34 cellular contexts compared by ENCODE assay signal in genomic region chr13:94776956-94777355, GRCh38.
"Had no signal": no experiment of that assay in that cellular context is flagged by ENCODE, and none has a peak within 500 bp of the region (broad histone marks: within the 10 kb centered on the region; RNA-seq: fewer than 3 reads in every experiment).

No MANE protein-coding gene starts in this region.

- H3K4me3 ChIP-seq: adrenal gland, cardiac muscle cell had no signal

- H3K36me3 ChIP-seq: adrenal gland, cardiac muscle cell had no signal

- H3K27me3 ChIP-seq: adrenal gland, cardiac muscle cell had no signal

- DNase-seq: activated B cell treated with CpG ODN at 0.5 μM for 24 hours; activated CD4-positive, alpha-beta memory T cell treated with anti-CD3 and anti-CD28 coated beads, Interleukin-2, amount 10 ng/mL, durations not matched to agents 7 days and 5 days; activated CD4-positive, alpha-beta T cell treated with anti-CD3 and anti-CD28 coated beads for 4 hours; activated CD4-positive, alpha-beta T cell treated with anti-CD3 and anti-CD28 coated beads, Interleukin-2, amount 10 ng/mL, durations not matched to agents 24 days and 14 days; activated CD4-positive, alpha-beta T cell treated with anti-CD3 and anti-CD28 coated beads, Interleukin-2, amount 50 U/mL, for 48 hours; activated CD4-positive, CD25-positive, alpha-beta regulatory T cell treated with anti-CD3 and anti-CD28 coated beads, Interleukin-2, amount 50 U/mL, for 72 hours; activated CD8-positive, alpha-beta memory T cell treated with anti-CD3 and anti-CD28 coated beads for 24 hours; activated CD8-positive, alpha-beta memory T cell treated with anti-CD3 and anti-CD28 coated beads, Interleukin-2, amount 10 ng/mL, durations not matched to agents 7 days and 5 days; activated CD8-positive, alpha-beta memory T cell treated with anti-CD3 and anti-CD28 coated beads, Interleukin-2, amount 50 U/mL, for 48 hours; activated CD8-positive, alpha-beta T cell treated with anti-CD3 and anti-CD28 coated beads, Interleukin-2, amount 10 ng/mL, durations not matched to agents 7 days and 5 days; activated effector memory CD4-positive, alpha-beta T cell treated with anti-CD3 and anti-CD28 coated beads, Interleukin-2, amount 50 U/mL, for 16 hours; activated gamma-delta T cell treated with Interleukin-2 at 50 U/mL for 16 hours; activated naive CD4-positive, alpha-beta T cell; activated naive CD4-positive, alpha-beta T cell treated with anti-CD3 and anti-CD28 coated beads for 36 hours; activated naive CD4-positive, alpha-beta T cell treated with anti-CD3 and anti-CD28 coated beads, Interleukin-2, amount 50 U/mL, for 16 hours; activated naive CD8-positive, alpha-beta T cell treated with anti-CD3 and anti-CD28 coated beads for 36 hours; activated T-cell treated with anti-CD3 and anti-CD28 coated beads, Interleukin-2, amount 50 U/mL, for 24 hours; activated T-cell treated with anti-CD3 and anti-CD28 coated beads, Interleukin-2, amount 50 U/mL, for 48 hours; adrenal gland; amniotic stem cell; aorta; caudate nucleus; cerebellar nuclear complex; SW 1271; T-helper 1 cell; T-helper 2 cell; T-helper 9 cell had no signal

- H3K4me1 ChIP-seq: adrenal gland had no signal

- H3K27me3 Mint-ChIP-seq: activated B cell treated with CpG ODN at 0.5 μM for 24 hours; activated CD4-positive, alpha-beta memory T cell treated with anti-CD3 and anti-CD28 coated beads, Interleukin-2, amount 10 ng/mL, durations not matched to agents 7 days and 5 days; activated CD4-positive, alpha-beta T cell treated with anti-CD3 and anti-CD28 coated beads, Interleukin-2, amount 10 ng/mL, durations not matched to agents 24 days and 14 days had no signal

- H3K4me1 Mint-ChIP-seq: activated B cell treated with CpG ODN at 0.5 μM for 24 hours; activated CD4-positive, alpha-beta memory T cell treated with anti-CD3 and anti-CD28 coated beads, Interleukin-2, amount 10 ng/mL, durations not matched to agents 7 days and 5 days; activated CD4-positive, alpha-beta T cell treated with anti-CD3 and anti-CD28 coated beads, Interleukin-2, amount 10 ng/mL, durations not matched to agents 24 days and 14 days; activated CD8-positive, alpha-beta memory T cell treated with anti-CD3 and anti-CD28 coated beads, Interleukin-2, amount 10 ng/mL, durations not matched to agents 7 days and 5 days; activated naive CD8-positive, alpha-beta T cell treated with anti-CD3 and anti-CD28 coated beads for 36 hours; brain; central memory CD8-positive, alpha-beta T cell had no signal

- H3K27ac Mint-ChIP-seq: activated B cell treated with CpG ODN at 0.5 μM for 24 hours; activated CD4-positive, alpha-beta memory T cell treated with anti-CD3 and anti-CD28 coated beads, Interleukin-2, amount 10 ng/mL, durations not matched to agents 7 days and 5 days; activated CD4-positive, alpha-beta T cell treated with anti-CD3 and anti-CD28 coated beads, Interleukin-2, amount 10 ng/mL, durations not matched to agents 24 days and 14 days; activated CD8-positive, alpha-beta memory T cell treated with anti-CD3 and anti-CD28 coated beads, Interleukin-2, amount 10 ng/mL, durations not matched to agents 7 days and 5 days; activated CD8-positive, alpha-beta T cell treated with anti-CD3 and anti-CD28 coated beads, Interleukin-2, amount 10 ng/mL, durations not matched to agents 7 days and 5 days; activated naive CD4-positive, alpha-beta T cell treated with anti-CD3 and anti-CD28 coated beads for 36 hours; activated naive CD4-positive, alpha-beta T cell treated with anti-CD3 and anti-CD28 coated beads, Interleukin-2, amount 50 U/mL, for 72 hours; activated naive CD8-positive, alpha-beta T cell treated with anti-CD3 and anti-CD28 coated beads for 36 hours; activated T-cell treated with anti-CD3 and anti-CD28 coated beads, Interleukin-2, amount 50 U/mL, for 24 hours; brain; T-helper 1 cell treated with Interleukin-12 subunit alpha and Interleukin-12 subunit beta and Interleukin-4 antibody, amounts not matched to agents 30 μg/mL and 1 μg/mL, for 36 hours; T-helper 2 cell treated with Interferon-gamma antibody and Interleukin-4, amounts not matched to agents 5 μg/mL and 100 μg/mL, for 36 hours had no signal

- H3K9me3 ChIP-seq: adrenal gland had no signal

- H3K27ac ChIP-seq: adrenal gland, cardiac muscle cell, VCaP had no signal

- H3K36me3 Mint-ChIP-seq: activated CD8-positive, alpha-beta memory T cell treated with anti-CD3 and anti-CD28 coated beads, Interleukin-2, amount 10 ng/mL, durations not matched to agents 7 days and 5 days; activated naive CD4-positive, alpha-beta T cell treated with anti-CD3 and anti-CD28 coated beads, Interleukin-2, amount 50 U/mL, for 72 hours; activated naive CD8-positive, alpha-beta T cell treated with anti-CD3 and anti-CD28 coated beads for 36 hours; brain had no signal

- H3K9me3 Mint-ChIP-seq: activated B cell treated with CpG ODN at 0.5 μM for 24 hours; activated CD4-positive, alpha-beta memory T cell treated with anti-CD3 and anti-CD28 coated beads, Interleukin-2, amount 10 ng/mL, durations not matched to agents 7 days and 5 days; activated CD4-positive, alpha-beta T cell treated with anti-CD3 and anti-CD28 coated beads, Interleukin-2, amount 10 ng/mL, durations not matched to agents 24 days and 14 days; activated naive CD4-positive, alpha-beta T cell treated with anti-CD3 and anti-CD28 coated beads for 36 hours; activated naive CD4-positive, alpha-beta T cell treated with anti-CD3 and anti-CD28 coated beads, Interleukin-2, amount 50 U/mL, for 72 hours; activated naive CD8-positive, alpha-beta T cell treated with anti-CD3 and anti-CD28 coated beads for 36 hours; activated T-cell treated with anti-CD3 and anti-CD28 coated beads, Interleukin-2, amount 50 U/mL, for 24 hours; central memory CD8-positive, alpha-beta T cell; T-helper 1 cell treated with Interleukin-12 subunit alpha and Interleukin-12 subunit beta and Interleukin-4 antibody, amounts not matched to agents 30 μg/mL and 1 μg/mL, for 36 hours; T-helper 2 cell treated with Interferon-gamma antibody and Interleukin-4, amounts not matched to agents 5 μg/mL and 100 μg/mL, for 36 hours had no signal

- H3K4me3 Mint-ChIP-seq: activated B cell treated with CpG ODN at 0.5 μM for 24 hours; activated CD4-positive, alpha-beta memory T cell treated with anti-CD3 and anti-CD28 coated beads, Interleukin-2, amount 10 ng/mL, durations not matched to agents 7 days and 5 days; activated CD4-positive, alpha-beta T cell treated with anti-CD3 and anti-CD28 coated beads, Interleukin-2, amount 10 ng/mL, durations not matched to agents 24 days and 14 days; activated CD8-positive, alpha-beta memory T cell treated with anti-CD3 and anti-CD28 coated beads, Interleukin-2, amount 10 ng/mL, durations not matched to agents 7 days and 5 days; activated CD8-positive, alpha-beta T cell treated with anti-CD3 and anti-CD28 coated beads, Interleukin-2, amount 10 ng/mL, durations not matched to agents 7 days and 5 days; activated naive CD4-positive, alpha-beta T cell treated with anti-CD3 and anti-CD28 coated beads for 36 hours; activated naive CD8-positive, alpha-beta T cell treated with anti-CD3 and anti-CD28 coated beads for 36 hours; activated T-cell treated with anti-CD3 and anti-CD28 coated beads, Interleukin-2, amount 50 U/mL, for 24 hours; brain; central memory CD8-positive, alpha-beta T cell; T-helper 1 cell treated with Interleukin-12 subunit alpha and Interleukin-12 subunit beta and Interleukin-4 antibody, amounts not matched to agents 30 μg/mL and 1 μg/mL, for 36 hours; T-helper 2 cell treated with Interferon-gamma antibody and Interleukin-4, amounts not matched to agents 5 μg/mL and 100 μg/mL, for 36 hours had no signal
